21 cellular contexts compared by ENCODE assay signal in genomic region chr12:62166525-62166924, GRCh38.
"Had no signal": no experiment of that assay in that cellular context is flagged by ENCODE, and none has a peak within 500 bp of the region (broad histone marks: within the 10 kb centered on the region; RNA-seq: fewer than 3 reads in every experiment).

No MANE protein-coding gene starts in this region.

- H3K9me3 ChIP-seq: colonic mucosa, esophagus squamous epithelium, left ventricle myocardium inferior, mucosa of descending colon, right lobe of liver, spleen, upper lobe of right lung had no signal

- H3K4me1 ChIP-seq: colonic mucosa, esophagus squamous epithelium, left ventricle myocardium inferior, right lobe of liver, spleen, upper lobe of right lung had no signal

- H3K27ac ChIP-seq: colonic mucosa, esophagus squamous epithelium, hepatocyte, left ventricle myocardium inferior, right lobe of liver, spleen, upper lobe of right lung had no signal

- H3K36me3 ChIP-seq: colonic mucosa, esophagus squamous epithelium, left ventricle myocardium inferior, right lobe of liver, spleen, upper lobe of right lung had no signal

- H3K4me2 ChIP-seq: hepatocyte had no signal

- H3K4me3 ChIP-seq: colonic mucosa, esophagus squamous epithelium, hepatocyte, left ventricle myocardium inferior, mucosa of descending colon, right lobe of liver, spleen, upper lobe of right lung had no signal

- ATAC-seq: activated CD8-positive, alpha-beta T cell treated with anti-CD3 and anti-CD28 coated beads for 36 hours; activated naive CD4-positive, alpha-beta T cell treated with anti-CD3 and anti-CD28 coated beads, Interleukin-2, amount 50 U/mL, for 72 hours; mucosa of descending colon; natural killer cell; right lobe of liver; stimulated activated naive CD8-positive, alpha-beta T cell treated with anti-CD3 and anti-CD28 coated beads, Interleukin-15, amount 100 ng/mL, for 72 hours; upper lobe of right lung had no signal

- DNase-seq: activated CD4-positive, alpha-beta T cell treated with anti-CD3 and anti-CD28 coated beads for 4 hours; activated CD8-positive, alpha-beta memory T cell treated with anti-CD3 and anti-CD28 coated beads, Interleukin-2, amount 50 U/mL, for 4 hours; activated CD8-positive, alpha-beta T cell treated with anti-CD3 and anti-CD28 coated beads for 36 hours; activated gamma-delta T cell; activated T-cell treated with anti-CD3 and anti-CD28 coated beads, Interleukin-2, amount 50 U/mL, for 48 hours; amygdala; central memory CD4-positive, alpha-beta T cell; colonic mucosa; esophagus squamous epithelium; kidney; left ventricle myocardium inferior; mucosa of descending colon; natural killer cell; posterior cingulate gyrus; right lobe of liver; spleen; stimulated activated naive CD8-positive, alpha-beta T cell treated with anti-CD3 and anti-CD28 coated beads, Interleukin-15, amount 100 ng/mL, for 72 hours; T-helper 2 cell; upper lobe of right lung had no signal

- H3K27me3 ChIP-seq: colonic mucosa, esophagus squamous epithelium, right lobe of liver, spleen, upper lobe of right lung had no signal

- H3K79me2 ChIP-seq: hepatocyte had no signal

- H2AFZ ChIP-seq: hepatocyte had no signal
